ENCODE assay signal across 8 cellular contexts in genomic region chr17:80991645-80992076, GRCh38. TPM values are rescaled to one million over a fixed set of nuclear protein-coding genes. Genes with fewer than 3 reads are reported as not detected.
DNase-seq lines count a peak whose midpoint lies in the region; ATAC-seq and TF ChIP-seq lines count a peak whose summit lies in the region.

Gene CHMP6 (plus strand): TSS chr17:80991841. CDS start chr17:80991919, 78 bp downstream.

- WGBS in prostate gland, result under 1% methylated on average over 30 of the region's 66 CpGs

- intact Hi-C loops in T-helper 2 cell treated with Interferon-gamma antibody and Interleukin-4, amounts not matched to agents 100 ng/mL and 5 ng/mL, for 36 hours (cut with micrococcal nuclease), result loop anchor here (10.0 kb wide), 1 partner anchor 493 kb away; no protein-coding TSS in a partner anchor
- intact Hi-C loops in left ventricle myocardium superior (cut with micrococcal nuclease), result no loop called here
- intact Hi-C loops in prostate gland (cut with DNase I), result loop anchor here (2.0 to 10.0 kb wide), 2 partner anchors 105 to 253 kb away; no protein-coding TSS in a partner anchor

- in situ Hi-C loops in GM13976 (cut with MboI; ENCODE audit: low sequenced_read_pairs, unreplicated experiment), result no loop called here

- H3K9me3 ChIP-seq in Karpas-422 (ENCODE audit: low read length) (no peaks in the 10 kb centered on the region), prostate gland (no peaks in the 10 kb centered on the region)

- TF ChIP-seq POLR2A in prostate gland (IDR thresholded peaks at IDR 0.05), result no peak

- H3K4me1 ChIP-seq in Karpas-422 (ENCODE audit: low read length) (peaks cover 36% of the 10 kb centered on the region), prostate gland (replicated peaks) (peaks cover 12% of the 10 kb centered on the region)

- H3K27ac ChIP-seq in Karpas-422 (ENCODE audit: low read length) (no peak within 1 kb of the TSS), prostate gland (peak within 1 kb of the TSS; percentile 45 to 69)

- DNase-seq in A172 (ENCODE audit: low spot score) (no peak), GM13976 (ENCODE audit: low spot score) (peak; percentile 93), Karpas-422 (peak; percentile 90), amygdala (lab: John Stamatoyannopoulos, UW) (peak in 36 of 56 donors; percentile 16 to 77 (median 47)), left ventricle myocardium superior (peak; percentile 91), prostate gland (ENCODE audit: low spot score) (peak; percentile 61), ureter (ENCODE audit: low spot score) (no peak)

- no peaks in the 10 kb centered on the region for H3K27me3 ChIP-seq in Karpas-422 (ENCODE audit: low read length)
- H3K27me3 ChIP-seq in prostate gland (replicated peaks; ENCODE audit: insufficient read depth), result no peaks in the 10 kb centered on the region

- H3K9me2 ChIP-seq in Karpas-422 (replicated peaks; ENCODE audit: insufficient read depth, low read length), result no peaks in the 10 kb centered on the region

- H3K79me2 ChIP-seq in Karpas-422 (ENCODE audit: low read length), result peaks cover 17% of the 10 kb centered on the region

- peak within 1 kb of the TSS; percentile 100 for H3K4me2 ChIP-seq in Karpas-422 (ENCODE audit: low read depth, low read length, poor library complexity, severe bottlenecking)

- peak; percentile 73 for ATAC-seq in left ventricle myocardium superior

- H2AFZ ChIP-seq in Karpas-422 (ENCODE audit: low read length), result peak within 1 kb of the TSS; percentile 96

- H3K4me3 ChIP-seq in Karpas-422 (ENCODE audit: low read length) (peak within 1 kb of the TSS; percentile 98), prostate gland (peak within 1 kb of the TSS; percentile 96 to 100)

- peaks cover 4% of the 10 kb centered on the region; the same call in 1 of the 2 replicates for H4K20me1 ChIP-seq in Karpas-422 (ENCODE audit: insufficient read depth, low read depth, low read length)

- TF ChIP-seq CTCF in GM13976 (IDR thresholded peaks at IDR 0.05; ENCODE audit: borderline replicate concordance, control extremely low read depth, extremely low read depth, insufficient read depth, missing control alignments), result no peak
- peak; percentile 14 to 77 (median 50) for TF ChIP-seq CTCF in prostate gland (IDR thresholded peaks at IDR 0.05)

- peak within 1 kb of the TSS; percentile 94 for H3K9ac ChIP-seq in Karpas-422 (ENCODE audit: low read length)

- H3K36me3 ChIP-seq in Karpas-422 (ENCODE audit: insufficient read depth, low read length), result no peaks in the 10 kb centered on the region
- H3K36me3 ChIP-seq in prostate gland, result peaks cover 5 to 7% of the 10 kb centered on the region in 2 donors

RNA-seq across cellular contexts. Expression of gene CHMP6, which starts in this region (rescaled TPM):
- 14.4 and 15.1 TPM in 2 replicates for total RNA-seq in A172 (2014; rRNA removed; shearing (Covaris generic))
- total RNA-seq in Karpas-422 (2014; rRNA removed; shearing (Covaris generic); ENCODE audit: low replicate concordance), result 16.1 and 23.1 TPM in 2 replicates
- total RNA-seq in T-helper 2 cell treated with Interferon-gamma antibody and Interleukin-4, amounts not matched to agents 100 ng/mL and 5 ng/mL, for 36 hours, result 35.9 and 39.6 TPM in 2 replicates
- total RNA-seq in left ventricle myocardium superior (19.5 TPM), prostate gland (10 to 100 TPM; 30.6 to 35.3 TPM), ureter (26.2 TPM)

Comparison
In these comparisons a context has a peak if more than half of its experiments do, and no peak if none do; other contexts are left out.
1. DNase-seq: peak in GM13976 (single experiment), Karpas-422 (single experiment), amygdala (36 of 56), left ventricle myocardium superior (single experiment) and prostate gland (single experiment); none in A172 (single experiment) and ureter (single experiment).